In genomic region chr16:82031116-82032084, GRCh38 we compare ENCODE assay signal across 9 cellular contexts. TPM values are rescaled to one million over a fixed set of nuclear protein-coding genes. Genes with fewer than 3 reads are reported as not detected.
DNase-seq lines count a peak whose midpoint lies in the region; ATAC-seq and TF ChIP-seq lines count a peak whose summit lies in the region.
"Had no signal": no experiment of that assay in that cellular context is flagged by ENCODE, and none has a peak within 500 bp of the region (broad histone marks: within the 10 kb centered on the region; RNA-seq: fewer than 3 reads in every experiment).

No MANE protein-coding gene starts in this region.

- no peak overlapping the region for H3K27ac ChIP-seq in osteoblast (ENCODE audit: low read depth, low read length)

- intact Hi-C loops in activated CD8-positive, alpha-beta T cell treated with anti-CD3 and anti-CD28 coated beads for 36 hours (cut with micrococcal nuclease): loop anchor here (10.0 kb wide), 1 partner anchor 203 kb away; no protein-coding TSS in a partner anchor
- intact Hi-C loops in posterior cingulate gyrus (cut with DNase I): loop anchor here (1.0 kb wide), 1 partner anchor 199 kb away; no protein-coding TSS in a partner anchor

- no peak for ATAC-seq in activated CD8-positive, alpha-beta T cell treated with anti-CD3 and anti-CD28 coated beads for 36 hours
- no peak for ATAC-seq in activated CD8-positive, alpha-beta T cell treated with anti-CD3 and anti-CD28 coated beads, Interleukin-2, amount 10 ng/mL, durations not matched to agents 7 days and 5 days

- no peaks in the 10 kb centered on the region for H3K9me3 ChIP-seq in osteoblast (ENCODE audit: low read depth, low read length)

- no peaks in the 10 kb centered on the region for H3K4me1 Mint-ChIP-seq in activated CD8-positive, alpha-beta T cell treated with anti-CD3 and anti-CD28 coated beads for 36 hours (ENCODE audit: low read depth)
- H3K4me1 Mint-ChIP-seq in activated CD8-positive, alpha-beta T cell treated with anti-CD3 and anti-CD28 coated beads, Interleukin-2, amount 10 ng/mL, durations not matched to agents 7 days and 5 days (ENCODE audit: low read depth): no peaks in the 10 kb centered on the region
- no peaks in the 10 kb centered on the region for H3K4me1 Mint-ChIP-seq in chondrocyte (ENCODE audit: low read depth)
- H3K4me1 Mint-ChIP-seq: activated naive CD4-positive, alpha-beta T cell treated with anti-CD3 and anti-CD28 coated beads, Interleukin-2, amount 50 U/mL, for 24 hours had no signal

- H3K27ac Mint-ChIP-seq in activated CD8-positive, alpha-beta T cell treated with anti-CD3 and anti-CD28 coated beads for 36 hours: no peak overlapping the region
- H3K27ac Mint-ChIP-seq in activated CD8-positive, alpha-beta T cell treated with anti-CD3 and anti-CD28 coated beads, Interleukin-2, amount 10 ng/mL, durations not matched to agents 7 days and 5 days: no peak overlapping the region
- H3K27ac Mint-ChIP-seq in chondrocyte (ENCODE audit: unreplicated experiment): no peak overlapping the region
- H3K27ac Mint-ChIP-seq: activated naive CD4-positive, alpha-beta T cell treated with anti-CD3 and anti-CD28 coated beads, Interleukin-2, amount 50 U/mL, for 24 hours had no signal

- H2AFZ ChIP-seq in osteoblast (ENCODE audit: low read length): peak overlapping the region; percentile 73

- no peaks in the 10 kb centered on the region for H3K36me3 ChIP-seq in osteoblast (ENCODE audit: insufficient read depth, low read length)

- no peaks in the 10 kb centered on the region for H3K36me3 Mint-ChIP-seq in activated CD8-positive, alpha-beta T cell treated with anti-CD3 and anti-CD28 coated beads for 36 hours (ENCODE audit: low read depth)
- H3K36me3 Mint-ChIP-seq in activated CD8-positive, alpha-beta T cell treated with anti-CD3 and anti-CD28 coated beads, Interleukin-2, amount 10 ng/mL, durations not matched to agents 7 days and 5 days (ENCODE audit: low read depth): no peaks in the 10 kb centered on the region
- no peaks in the 10 kb centered on the region for H3K36me3 Mint-ChIP-seq in chondrocyte (ENCODE audit: low read depth)
- H3K36me3 Mint-ChIP-seq: activated naive CD4-positive, alpha-beta T cell treated with anti-CD3 and anti-CD28 coated beads, Interleukin-2, amount 50 U/mL, for 24 hours had no signal

- peak; percentile 27 for TF ChIP-seq CTCF in activated CD8-positive, alpha-beta T cell treated with anti-CD3 and anti-CD28 coated beads for 36 hours (IDR thresholded peaks at IDR 0.05)
- TF ChIP-seq CTCF in chondrocyte (IDR thresholded peaks at IDR 0.05) (peak; percentile 76), osteoblast (IDR thresholded peaks at IDR 0.05; ENCODE audit: extremely low read depth, low read depth, low read length) (peak; percentile 60)

- H3K4me1 ChIP-seq in osteoblast (ENCODE audit: insufficient read depth, low read length): no peaks in the 10 kb centered on the region

- H4K20me1 ChIP-seq in osteoblast (ENCODE audit: insufficient read depth, low read length): no peaks in the 10 kb centered on the region

- H3K4me2 ChIP-seq in osteoblast (ENCODE audit: insufficient read depth, low read length): peak overlapping the region; percentile 13

- no peak overlapping the region for H3K4me3 ChIP-seq in osteoblast (ENCODE audit: insufficient read depth, low read length)

- no peak overlapping the region for H3K4me3 Mint-ChIP-seq in activated CD8-positive, alpha-beta T cell treated with anti-CD3 and anti-CD28 coated beads for 36 hours
- H3K4me3 Mint-ChIP-seq in activated CD8-positive, alpha-beta T cell treated with anti-CD3 and anti-CD28 coated beads, Interleukin-2, amount 10 ng/mL, durations not matched to agents 7 days and 5 days: no peak overlapping the region
- H3K4me3 Mint-ChIP-seq in chondrocyte (ENCODE audit: unreplicated experiment): no peak overlapping the region
- H3K4me3 Mint-ChIP-seq: activated naive CD4-positive, alpha-beta T cell treated with anti-CD3 and anti-CD28 coated beads, Interleukin-2, amount 50 U/mL, for 24 hours had no signal

- no peak for DNase-seq in activated CD8-positive, alpha-beta T cell treated with anti-CD3 and anti-CD28 coated beads for 36 hours
- no peak for DNase-seq in activated CD8-positive, alpha-beta T cell treated with anti-CD3 and anti-CD28 coated beads, Interleukin-2, amount 10 ng/mL, durations not matched to agents 7 days and 5 days
- DNase-seq in NCI-H345 (lab: John Stamatoyannopoulos, UW) (peak; percentile 28), chondrocyte (ENCODE audit: low spot score) (no peak), osteoblast (ENCODE audit: insufficient read length, low spot score, missing footprints) (peak; percentile 75), T1000 (lab: John Stamatoyannopoulos, UW) (no peak), posterior cingulate gyrus (no peak), SK-N-DZ (ENCODE audit: low spot score) (no peak)

- CTCF ChIA-PET in activated CD8-positive, alpha-beta T cell treated with anti-CD3 and anti-CD28 coated beads for 36 hours (lab: Charles Lee): interaction anchor here (2.4 kb wide), 1 partner anchor 199 kb away, joined by 8 read pairs; no protein-coding TSS in a partner anchor
- CTCF ChIA-PET in activated CD8-positive, alpha-beta T cell treated with anti-CD3 and anti-CD28 coated beads, Interleukin-2, amount 10 ng/mL, durations not matched to agents 7 days and 5 days (lab: Charles Lee): interaction anchor here (1.1 kb wide), 1 partner anchor 199 kb away, joined by 5 read pairs; no protein-coding TSS in a partner anchor

- H3K79me2 ChIP-seq in osteoblast (ENCODE audit: insufficient read depth, low read length): no peaks in the 10 kb centered on the region

- H3K9me3 Mint-ChIP-seq in activated CD8-positive, alpha-beta T cell treated with anti-CD3 and anti-CD28 coated beads for 36 hours: no peaks in the 10 kb centered on the region
- no peaks in the 10 kb centered on the region for H3K9me3 Mint-ChIP-seq in activated CD8-positive, alpha-beta T cell treated with anti-CD3 and anti-CD28 coated beads, Interleukin-2, amount 10 ng/mL, durations not matched to agents 7 days and 5 days (ENCODE audit: insufficient read depth)
- no peaks in the 10 kb centered on the region for H3K9me3 Mint-ChIP-seq in chondrocyte (ENCODE audit: low read depth)
- H3K9me3 Mint-ChIP-seq: activated naive CD4-positive, alpha-beta T cell treated with anti-CD3 and anti-CD28 coated beads, Interleukin-2, amount 50 U/mL, for 24 hours had no signal

- no peaks in the 10 kb centered on the region for H3K27me3 ChIP-seq in osteoblast (ENCODE audit: insufficient read depth, low read length)

- peaks cover 6% of the 10 kb centered on the region for H3K27me3 Mint-ChIP-seq in activated CD8-positive, alpha-beta T cell treated with anti-CD3 and anti-CD28 coated beads for 36 hours
- peaks cover 19% of the 10 kb centered on the region for H3K27me3 Mint-ChIP-seq in activated CD8-positive, alpha-beta T cell treated with anti-CD3 and anti-CD28 coated beads, Interleukin-2, amount 10 ng/mL, durations not matched to agents 7 days and 5 days (ENCODE audit: low read depth)
- H3K27me3 Mint-ChIP-seq in chondrocyte (ENCODE audit: low read depth): peaks cover 16% of the 10 kb centered on the region

- POLR2A ChIA-PET in activated CD8-positive, alpha-beta T cell treated with anti-CD3 and anti-CD28 coated beads for 36 hours (lab: Charles Lee): no interaction called here
- POLR2A ChIA-PET in activated CD8-positive, alpha-beta T cell treated with anti-CD3 and anti-CD28 coated beads, Interleukin-2, amount 10 ng/mL, durations not matched to agents 7 days and 5 days (lab: Charles Lee): no interaction called here

RNA-seq across cellular contexts. Expression of gene HSD17B2, which starts 3.7 kb away (rescaled TPM):
- not detected for total RNA-seq in activated CD8-positive, alpha-beta T cell treated with anti-CD3 and anti-CD28 coated beads for 36 hours
- total RNA-seq in activated CD8-positive, alpha-beta T cell treated with anti-CD3 and anti-CD28 coated beads, Interleukin-2, amount 10 ng/mL, durations not matched to agents 7 days and 5 days: not detected
- total RNA-seq in chondrocyte (not detected in 3 replicates), osteoblast (not detected in 2 replicates)
- not detected in 2 replicates for polyA plus RNA-seq in SK-N-DZ (2014; cell fraction: cytosol; rRNA removed)
- polyA plus RNA-seq in SK-N-DZ (2014; cell fraction: nucleus; rRNA removed): not detected in 2 replicates

RNA-seq across cellular contexts. Expression of gene SDR42E1, which starts 20.1 kb away (rescaled TPM):
- 1 to 10 TPM; 7.1 to 9.2 TPM for total RNA-seq in activated CD8-positive, alpha-beta T cell treated with anti-CD3 and anti-CD28 coated beads for 36 hours
- total RNA-seq in activated CD8-positive, alpha-beta T cell treated with anti-CD3 and anti-CD28 coated beads, Interleukin-2, amount 10 ng/mL, durations not matched to agents 7 days and 5 days: 10 to 100 TPM; 12.0 to 12.4 TPM
- total RNA-seq in chondrocyte (not detected in 3 replicates), osteoblast (0.29 and 1.4 TPM in 2 replicates)
- not detected in 2 replicates for polyA plus RNA-seq in SK-N-DZ (2014; cell fraction: cytosol; rRNA removed)
- not detected in 2 replicates for polyA plus RNA-seq in SK-N-DZ (2014; cell fraction: nucleus; rRNA removed)

Comparison
In these comparisons a context has a peak if more than half of its experiments do, and no peak if none do; other contexts are left out.
1. DNase-seq: peak in NCI-H345 (single experiment) and osteoblast (single experiment); none in activated CD8-positive, alpha-beta T cell treated with anti-CD3 and anti-CD28 coated beads for 36 hours (single experiment), activated CD8-positive, alpha-beta T cell treated with anti-CD3 and anti-CD28 coated beads, Interleukin-2, amount 10 ng/mL, durations not matched to agents 7 days and 5 days (single experiment), chondrocyte (single experiment), T1000 (single experiment), posterior cingulate gyrus (0 of 10) and SK-N-DZ (single experiment).
2. Peak in every context shown above with its lines, with median percentiles within 50 percentile points of each other: CTCF ChIP-seq.